ENCODE assay signal across 24 cellular contexts in genomic region chr15:67415186-67415585, GRCh38.
DNase-seq lines count a peak whose midpoint lies in the region; ATAC-seq and TF ChIP-seq lines count a peak whose summit lies in the region.
"Had no signal": no experiment of that assay in that cellular context is flagged by ENCODE, and none has a peak within 500 bp of the region (broad histone marks: within the 10 kb centered on the region; RNA-seq: fewer than 3 reads in every experiment).

No MANE protein-coding gene starts in this region.

- in situ Hi-C loops in ACHN (cut with HindIII; ENCODE audit: low pct_ligation_motif_present, low pct_unique_long_range_greater_than_20kb, low sequenced_read_pairs), result no loop called here

- no peak overlapping the region for H4K91ac ChIP-seq in neuronal stem cell (ENCODE audit: low read depth, low read length, poor library complexity)

- no peak overlapping the region for H3K14ac ChIP-seq in neuronal stem cell (ENCODE audit: low read length)

- no peak overlapping the region for H3K4me3 ChIP-seq in kidney epithelial cell (ENCODE audit: low read depth, low read length)
- no peak overlapping the region for H3K4me3 ChIP-seq in neuronal stem cell (ENCODE audit: low read length in 2 of 2)
- no peak overlapping the region for H3K4me3 ChIP-seq in vagina

- intact Hi-C loops in vagina (cut with DNase I), result no loop called here

- H3K9me3 ChIP-seq in neuronal stem cell (replicated peaks in 1 of 2; ENCODE audit: control insufficient read depth in 2 of 2, insufficient read depth in 1 of 2, low read depth in 1 of 2, low read length in 2 of 2), result no peaks in the 10 kb centered on the region
- no peaks in the 10 kb centered on the region for H3K9me3 ChIP-seq in vagina
- H3K9me3 ChIP-seq: BE2C had no signal

- H2BK12ac ChIP-seq in neuronal stem cell (ENCODE audit: low read length), result no peak overlapping the region

- H3K4me3 Mint-ChIP-seq in WTC11, result no peak overlapping the region
- H3K4me3 Mint-ChIP-seq: CD4-positive, CD25-positive, alpha-beta regulatory T cell had no signal

- H3K4ac ChIP-seq in neuronal stem cell (ENCODE audit: low read length), result no peak overlapping the region

- no peaks in the 10 kb centered on the region for H3K9me3 Mint-ChIP-seq in WTC11
- H3K9me3 Mint-ChIP-seq: CD4-positive, CD25-positive, alpha-beta regulatory T cell had no signal

- DNase-seq in ACHN (peak; percentile 22), WTC11 (ENCODE audit: low spot score) (no peak), kidney epithelial cell (ENCODE audit: low read depth) (peak; percentile 29), neuronal stem cell (ENCODE audit: low spot score) (no peak), middle frontal gyrus (ENCODE audit: extremely low spot score, low spot score) (no peak), vagina (ENCODE audit: extremely low spot score in 2 of 2) (no peak), inferior parietal cortex (ENCODE audit: extremely low spot score) (no peak), DMS 273 (lab: John Stamatoyannopoulos, UW; ENCODE audit: unreplicated experiment) (no peak)
- DNase-seq: 8988T; BE2C; Calu3; CD4-positive, CD25-positive, alpha-beta regulatory T cell; DMS53; EL; GOT3; KG1; NCI-H1417 treated with DMSO at 0.1 percent for 48 hours; NCI-H2029; NCI-H345; NCI-H524 treated with DMSO at 0.1 percent for 48 hours; RPMI8226; SHP77 treated with DMSO at 0.1 percent for 48 hours had no signal

- H3K36me3 ChIP-seq in kidney epithelial cell (ENCODE audit: control insufficient read depth, insufficient read depth, low read length) (no peaks in the 10 kb centered on the region), neuronal stem cell (replicated peaks in 1 of 2; ENCODE audit: control insufficient read depth in 2 of 2, insufficient read depth in 2 of 2, low read length in 2 of 2) (no peaks in the 10 kb centered on the region), vagina (no peaks in the 10 kb centered on the region)
- H3K36me3 ChIP-seq: BE2C had no signal

- POLR2A ChIA-PET in WTC11 (lab: Charles Lee), result interaction anchor here (0.6 kb wide), 1 partner anchor 91 kb away, joined by 3 read pairs; no protein-coding TSS in a partner anchor

- H3K4me1 Mint-ChIP-seq in WTC11, result peaks cover 9% of the 10 kb centered on the region

- H2BK5ac ChIP-seq in neuronal stem cell (ENCODE audit: low read length), result no peak overlapping the region

- no peak overlapping the region for H4K8ac ChIP-seq in neuronal stem cell (ENCODE audit: low read depth, low read length)

- TF ChIP-seq POLR2A in vagina (IDR thresholded peaks at IDR 0.05), result no peak

- no peak overlapping the region for H3K4me2 ChIP-seq in neuronal stem cell (ENCODE audit: insufficient read depth, low read length, poor library complexity, severe bottlenecking)

- H3K27ac Mint-ChIP-seq in WTC11, result no peak overlapping the region
- H3K27ac Mint-ChIP-seq: CD4-positive, CD25-positive, alpha-beta regulatory T cell had no signal

- no peak overlapping the region for H3K9ac ChIP-seq in neuronal stem cell (ENCODE audit: low read depth, low read length, poor library complexity)

- H2BK120ac ChIP-seq in neuronal stem cell (ENCODE audit: low read depth, low read length), result no peak overlapping the region

- peak overlapping the region; percentile 60 for H2AFZ ChIP-seq in neuronal stem cell (ENCODE audit: low read length)

- H3K27me3 Mint-ChIP-seq in WTC11 (ENCODE audit: low read depth), result peaks cover 23% of the 10 kb centered on the region
- H3K27me3 Mint-ChIP-seq: CD4-positive, CD25-positive, alpha-beta regulatory T cell had no signal

- no peaks in the 10 kb centered on the region for H3K36me3 Mint-ChIP-seq in WTC11

- H3K27ac ChIP-seq in neuronal stem cell (replicated peaks; ENCODE audit: low read length), result no peak overlapping the region
- no peak overlapping the region for H3K27ac ChIP-seq in vagina

- H3K18ac ChIP-seq in neuronal stem cell (ENCODE audit: low read length), result peak overlapping the region; percentile 0

- H3K27me3 ChIP-seq in kidney epithelial cell (ENCODE audit: control insufficient read depth, insufficient read depth, low read length), result no peaks in the 10 kb centered on the region
- no peaks in the 10 kb centered on the region for H3K27me3 ChIP-seq in neuronal stem cell (ENCODE audit: control insufficient read depth in 3 of 3, insufficient read depth in 3 of 3, low read depth in 1 of 3, low read length in 3 of 3)
- H3K27me3 ChIP-seq in vagina, result no peaks in the 10 kb centered on the region
- H3K27me3 ChIP-seq: BE2C had no signal

- WGBS in neuronal stem cell (ENCODE audit: extremely low coverage in 2 of 2, insufficient read length in 2 of 2, insufficient replicate concordance in 1 of 2), 2 donors, result no CpG with 5 or more reads among the region's 7 CpGs

- no peaks in the 10 kb centered on the region for H3K79me1 ChIP-seq in neuronal stem cell (ENCODE audit: low read depth, low read length)

- H3K4me1 ChIP-seq in neuronal stem cell (ENCODE audit: control insufficient read depth in 2 of 2, insufficient read depth in 1 of 2, low read depth in 1 of 2, low read length in 2 of 2) (peaks cover 4% of the 10 kb centered on the region in 2 donors), vagina (no peaks in the 10 kb centered on the region)
- H3K4me1 ChIP-seq: BE2C had no signal

- TF ChIP-seq CTCF in WTC11 (IDR thresholded peaks at IDR 0.05) (no peak), kidney epithelial cell (IDR thresholded peaks at IDR 0.05; ENCODE audit: insufficient read depth, low read length, poor library complexity, severe bottlenecking) (no peak), vagina (IDR thresholded peaks at IDR 0.05) (no peak)

- ATAC-seq in WTC11, result peak; percentile 36; the same call in 1 of the 2 replicates
- ATAC-seq: HCT116, HepG2 had no signal

- H2BK15ac ChIP-seq in neuronal stem cell (ENCODE audit: low read length), result no peak overlapping the region

- CTCF ChIA-PET in WTC11 (lab: Charles Lee), result interaction anchor here (1.0 to 1.1 kb wide), 2 partner anchors 18 to 42 kb away, joined by 4 read pairs; no protein-coding TSS in a partner anchor

- H2AK5ac ChIP-seq in neuronal stem cell (ENCODE audit: low read depth, low read length), result no peak overlapping the region

- H3K23ac ChIP-seq in neuronal stem cell (ENCODE audit: low read depth, low read length, poor library complexity), result no peak overlapping the region

TF ChIP-seq in WTC11, 78 proteins besides CTCF, POLR2A, EP300 and RAD21 (continues in another document):
- TF ChIP-seq GRHL2 (CRISPR knock-in tag; IDR thresholded peaks at IDR 0.05; ENCODE audit: insufficient replicate concordance, severe bottlenecking), result no peak
- TF ChIP-seq, protein P1, sequence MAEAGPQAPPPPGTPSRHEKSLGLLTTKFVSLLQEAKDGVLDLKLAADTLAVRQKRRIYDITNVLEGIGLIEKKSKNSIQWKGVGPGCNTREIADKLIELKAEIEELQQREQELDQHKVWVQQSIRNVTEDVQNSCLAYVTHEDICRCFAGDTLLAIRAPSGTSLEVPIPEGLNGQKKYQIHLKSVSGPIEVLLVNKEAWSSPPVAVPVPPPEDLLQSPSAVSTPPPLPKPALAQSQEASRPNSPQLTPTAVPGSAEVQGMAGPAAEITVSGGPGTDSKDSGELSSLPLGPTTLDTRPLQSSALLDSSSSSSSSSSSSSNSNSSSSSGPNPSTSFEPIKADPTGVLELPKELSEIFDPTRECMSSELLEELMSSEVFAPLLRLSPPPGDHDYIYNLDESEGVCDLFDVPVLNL (CRISPR knock-in tag; IDR thresholded peaks at IDR 0.05; ENCODE audit: borderline replicate concordance, low read depth), result no peak
- no peak for TF ChIP-seq TP53 (CRISPR knock-in tag; IDR thresholded peaks at IDR 0.05)
- no peak for TF ChIP-seq STAT6 (CRISPR knock-in tag; conservative IDR thresholded peaks at IDR 0.05; ENCODE audit: low read depth)
- TF ChIP-seq, protein P2, sequence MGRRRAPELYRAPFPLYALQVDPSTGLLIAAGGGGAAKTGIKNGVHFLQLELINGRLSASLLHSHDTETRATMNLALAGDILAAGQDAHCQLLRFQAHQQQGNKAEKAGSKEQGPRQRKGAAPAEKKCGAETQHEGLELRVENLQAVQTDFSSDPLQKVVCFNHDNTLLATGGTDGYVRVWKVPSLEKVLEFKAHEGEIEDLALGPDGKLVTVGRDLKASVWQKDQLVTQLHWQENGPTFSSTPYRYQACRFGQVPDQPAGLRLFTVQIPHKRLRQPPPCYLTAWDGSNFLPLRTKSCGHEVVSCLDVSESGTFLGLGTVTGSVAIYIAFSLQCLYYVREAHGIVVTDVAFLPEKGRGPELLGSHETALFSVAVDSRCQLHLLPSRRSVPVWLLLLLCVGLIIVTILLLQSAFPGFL (CRISPR knock-in tag; IDR thresholded peaks at IDR 0.05; ENCODE audit: borderline replicate concordance), result no peak
- TF ChIP-seq ZNF416 (CRISPR knock-in tag; IDR thresholded peaks at IDR 0.05), result no peak
- TF ChIP-seq, protein P3, sequence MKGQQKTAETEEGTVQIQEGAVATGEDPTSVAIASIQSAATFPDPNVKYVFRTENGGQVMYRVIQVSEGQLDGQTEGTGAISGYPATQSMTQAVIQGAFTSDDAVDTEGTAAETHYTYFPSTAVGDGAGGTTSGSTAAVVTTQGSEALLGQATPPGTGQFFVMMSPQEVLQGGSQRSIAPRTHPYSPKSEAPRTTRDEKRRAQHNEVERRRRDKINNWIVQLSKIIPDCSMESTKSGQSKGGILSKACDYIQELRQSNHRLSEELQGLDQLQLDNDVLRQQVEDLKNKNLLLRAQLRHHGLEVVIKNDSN (CRISPR knock-in tag; IDR thresholded peaks at IDR 0.05), result no peak
- TF ChIP-seq RORB (CRISPR knock-in tag; IDR thresholded peaks at IDR 0.05), result no peak

Comparison
In these comparisons a context has a peak if more than half of its experiments do, and no peak if none do; other contexts are left out.
1. DNase-seq: peak in ACHN (single experiment) and kidney epithelial cell (single experiment); none in WTC11 (single experiment), neuronal stem cell (single experiment), middle frontal gyrus (single experiment), vagina (0 of 2), inferior parietal cortex (single experiment) and DMS 273 (single experiment).